Comparison of ENCODE assay signal across 27 cellular contexts in the genomic region with DNA sequence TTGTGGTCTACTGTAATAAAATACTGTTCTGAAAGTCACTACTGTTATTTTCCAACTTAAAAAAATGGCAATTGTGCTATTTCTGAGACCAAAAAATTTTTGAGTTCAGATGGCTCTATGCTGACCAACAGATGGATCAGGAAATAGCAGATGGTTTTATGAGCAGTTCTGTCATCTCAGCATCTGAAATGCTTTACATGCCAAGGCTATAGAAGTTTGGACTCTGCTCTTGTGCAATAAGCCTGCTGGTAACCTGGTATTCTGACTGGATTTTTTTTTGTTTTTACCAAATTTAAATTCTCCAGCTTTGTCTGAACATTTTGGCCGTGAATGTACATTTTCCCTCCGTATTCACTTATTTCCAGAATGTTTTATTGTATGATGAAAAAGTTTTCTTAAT.
DNase-seq lines count a peak whose midpoint lies in the region; ATAC-seq and FAIRE-seq lines count a peak whose summit lies in the region.
"Had no signal": no experiment of that assay in that cellular context is flagged by ENCODE, and none has a peak within 500 bp of the region (broad histone marks: within the 10 kb centered on the region; RNA-seq: fewer than 3 reads in every experiment).

No MANE protein-coding gene starts in this region.

- no peak overlapping the region for H3K4me3 ChIP-seq in SK-N-MC
- H3K4me3 ChIP-seq: GM23248, SJCRH30 had no signal

- H3K9ac ChIP-seq in SK-N-MC (ENCODE audit: insufficient read length), result no peak overlapping the region
- H3K9ac ChIP-seq: GM23248 had no signal

- H3K36me3 ChIP-seq in SK-N-MC (ENCODE audit: insufficient read depth, low read length), result no peaks in the 10 kb centered on the region
- H3K36me3 ChIP-seq: SJCRH30 had no signal

- peak; percentile 7 for DNase-seq in EL
- DNase-seq in HTR-8/SVneo (ENCODE audit: insufficient read length, low spot score), result peak; percentile 2
- DNase-seq in SK-N-MC (ENCODE audit: low read depth, low spot score), result no peak
- peak; percentile 15 for DNase-seq in dedifferentiated amniotic fluid mesenchymal stem cell (ENCODE audit: extremely low spot score)
- no peak for DNase-seq in frontal cortex (ENCODE audit: low spot score in 2 of 2)
- no peak for DNase-seq in DMS153 (lab: John Stamatoyannopoulos, UW)
- DNase-seq: CD8-positive, alpha-beta T cell; DND-41; GM23248; H7; Karpas-422; NCI-H1092; NCI-H1417 treated with DMSO at 0.1 percent for 48 hours; NCI-H187 treated with DMSO at 0.1 percent for 48 hours; NCI-H2107; NCI-H510A; NCI-H82; NK-92 treated with Interleukin-12 subunit alpha and Interleukin-12 subunit beta, amount 100 ng/mL, for 24 hours; PC-3; SJCRH30; T-cell had no signal

- H3K9me3 ChIP-seq in SK-N-MC (ENCODE audit: low read depth, low read length), result no peaks in the 10 kb centered on the region; the same call in 1 of the 2 replicates
- H3K9me3 ChIP-seq: Caco-2, SJCRH30 had no signal

- peak overlapping the region; percentile 55 for H3K27ac ChIP-seq in SK-N-MC
- H3K27ac ChIP-seq: C4-2B, GM23248, HL-60, SJCRH30 had no signal

- no peak for ATAC-seq in HG03139 (IDR thresholded peaks at IDR 0.05; ENCODE audit: unreplicated experiment)
- ATAC-seq in HG02840 (IDR thresholded peaks at IDR 0.05; ENCODE audit: low FRiP score, unreplicated experiment), result no peak
- ATAC-seq: CD8-positive, alpha-beta T cell; PC-3; Right ventricle myocardium inferior; T-cell had no signal

- FAIRE-seq in HTR-8/SVneo (lab: Jason Lieb, UNC), result no peak
- FAIRE-seq in frontal cortex (lab: Jason Lieb, UNC), result no peak

Comparison
In these comparisons a context has a peak if more than half of its experiments do, and no peak if none do; other contexts are left out.
1. DNase-seq: peak in EL (single experiment), HTR-8/SVneo (single experiment) and dedifferentiated amniotic fluid mesenchymal stem cell (single experiment); none in SK-N-MC (single experiment), frontal cortex (0 of 2) and DMS153 (single experiment).